ENCODE assay signal across 18 cellular contexts in the genomic region with DNA sequence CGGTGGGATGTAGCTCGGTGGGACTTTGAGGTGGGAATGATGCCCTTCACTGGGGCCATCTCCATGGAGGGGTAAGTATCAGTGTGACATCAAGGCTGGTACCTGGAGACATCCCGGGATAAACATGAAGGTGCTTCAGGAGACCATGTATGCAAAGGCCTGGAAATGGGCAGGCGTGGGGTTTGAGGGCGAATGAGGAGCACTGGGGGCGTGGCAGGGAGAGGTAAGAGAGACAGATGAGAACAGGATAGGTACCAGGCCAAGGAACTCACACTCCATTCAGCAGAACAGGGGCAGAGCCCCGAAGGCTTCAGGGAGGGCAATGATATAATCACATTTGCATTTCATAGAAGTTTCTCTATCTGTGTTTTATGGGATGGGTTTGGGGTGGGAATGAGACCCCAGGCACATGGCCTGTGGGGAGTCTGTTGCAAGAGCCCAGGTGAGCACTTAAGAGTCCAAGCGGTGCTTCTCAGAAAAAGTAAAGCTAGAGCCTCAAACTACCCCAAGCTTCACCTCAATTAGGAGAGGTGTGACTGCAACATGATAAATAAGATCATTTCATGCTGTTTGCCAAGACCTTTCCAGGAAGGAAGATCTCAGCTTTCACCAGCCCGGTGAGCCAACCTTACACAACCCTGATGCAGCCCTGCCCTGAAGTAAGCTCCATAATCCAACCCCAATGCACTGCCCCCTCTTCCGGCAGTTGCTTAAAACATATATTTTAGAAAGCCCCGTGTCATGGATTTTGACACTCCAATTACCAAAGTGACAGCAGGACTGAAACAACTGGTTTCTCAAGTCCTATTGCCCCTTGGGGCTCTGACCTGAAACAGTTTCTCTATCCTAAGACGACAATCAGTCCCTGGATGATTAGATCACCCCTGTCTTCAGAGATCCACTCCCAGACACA. TPM values are rescaled to one million over a fixed set of nuclear protein-coding genes. Genes with fewer than 3 reads are reported as not detected.
A peak's percentile ranks its signal among the peaks of the same experiment; 100 is the strongest.
DNase-seq lines count a peak whose midpoint lies in the region; ATAC-seq and TF ChIP-seq lines count a peak whose summit lies in the region.
"Had no signal": no experiment of that assay in that cellular context is flagged by ENCODE, and none has a peak within 500 bp of the region (broad histone marks: within the 10 kb centered on the region; RNA-seq: fewer than 3 reads in every experiment).

No MANE protein-coding gene starts in this region.

- H3K27ac ChIP-seq in neuronal stem cell (replicated peaks; ENCODE audit: low read length) (no peak overlapping the region), uterus (no peak overlapping the region)
- H3K27ac ChIP-seq: SJCRH30 had no signal

- no peak overlapping the region for H4K91ac ChIP-seq in neuronal stem cell (ENCODE audit: low read depth, low read length, poor library complexity)

- ATAC-seq in GM21528 (IDR thresholded peaks at IDR 0.05; ENCODE audit: low FRiP score, unreplicated experiment), result no peak
- ATAC-seq: activated T-cell treated with anti-CD3 and anti-CD28 coated beads, Interleukin-2, amount 50 U/mL, for 4 hours; left colon had no signal

- H3K18ac ChIP-seq in neuronal stem cell (ENCODE audit: low read length), result no peak overlapping the region

- TF ChIP-seq CTCF in uterus (IDR thresholded peaks at IDR 0.05), result no peak

- no peak overlapping the region for H2AFZ ChIP-seq in neuronal stem cell (ENCODE audit: low read length)

- H3K9ac ChIP-seq in neuronal stem cell (ENCODE audit: low read depth, low read length, poor library complexity), result no peak overlapping the region

- no peak overlapping the region for H3K4ac ChIP-seq in neuronal stem cell (ENCODE audit: low read length)

- no peak overlapping the region for H3K4me2 ChIP-seq in neuronal stem cell (ENCODE audit: insufficient read depth, low read length, poor library complexity, severe bottlenecking)

- H2BK5ac ChIP-seq in neuronal stem cell (ENCODE audit: low read length), result no peak overlapping the region

- H3K9me3 ChIP-seq in neuronal stem cell (replicated peaks in 1 of 2; ENCODE audit: control insufficient read depth in 2 of 2, insufficient read depth in 1 of 2, low read depth in 1 of 2, low read length in 2 of 2) (no peaks in the 10 kb centered on the region), uterus (no peaks in the 10 kb centered on the region)
- H3K9me3 ChIP-seq: MG63, SJCRH30 had no signal

- H3K27me3 ChIP-seq in neuronal stem cell (ENCODE audit: control insufficient read depth in 3 of 3, insufficient read depth in 3 of 3, low read depth in 1 of 3, low read length in 3 of 3) (peaks cover 0 to 26% (median 0%) of the 10 kb centered on the region in 3 experiments), uterus (no peaks in the 10 kb centered on the region)
- H3K27me3 ChIP-seq: MG63, SJCRH30 had no signal

- H4K8ac ChIP-seq in neuronal stem cell (ENCODE audit: low read depth, low read length), result no peak overlapping the region

- no peaks in the 10 kb centered on the region for H3K79me1 ChIP-seq in neuronal stem cell (ENCODE audit: low read depth, low read length)

- DNase-seq in HPDE6-E6E7 (ENCODE audit: extremely low spot score), result peak; percentile 66
- DNase-seq in SKM-1 (lab: John Stamatoyannopoulos, UW; ENCODE audit: unreplicated experiment), result peak; percentile 92
- DNase-seq in neuronal stem cell (ENCODE audit: low spot score), result no peak
- no peak for DNase-seq in uterus
- no peak for DNase-seq in NCI-H524 treated with DMSO at 0.1 percent for 48 hours (lab: John Stamatoyannopoulos, UW)
- DNase-seq: activated CD4-positive, alpha-beta T cell treated with anti-CD3 and anti-CD28 coated beads, Interleukin-2, amount 50 U/mL, for 4 hours; activated T-cell treated with anti-CD3 and anti-CD28 coated beads, Interleukin-2, amount 50 U/mL, for 4 hours; left colon; MG63; NCI-H2107; NCI-H82; SJCRH30; stimulated activated CD4-positive, alpha-beta T cell treated with anti-CD3 and anti-CD28 coated beads, Interleukin-15, amount 100 ng/mL, for 24 hours; substantia nigra had no signal

- no peak overlapping the region for H3K14ac ChIP-seq in neuronal stem cell (ENCODE audit: low read length)

- H3K23ac ChIP-seq in neuronal stem cell (ENCODE audit: low read depth, low read length, poor library complexity), result peak overlapping the region; percentile 21

- H2BK120ac ChIP-seq in neuronal stem cell (ENCODE audit: low read depth, low read length), result no peak overlapping the region

- H3K4me3 ChIP-seq in neuronal stem cell (ENCODE audit: low read length in 2 of 2) (no peak overlapping the region), uterus (no peak overlapping the region)
- H3K4me3 ChIP-seq: MG63, SJCRH30 had no signal

- no peaks in the 10 kb centered on the region for H3K36me3 ChIP-seq in neuronal stem cell (replicated peaks in 1 of 2; ENCODE audit: control insufficient read depth in 2 of 2, insufficient read depth in 2 of 2, low read length in 2 of 2)
- H3K36me3 ChIP-seq in uterus, result no peaks in the 10 kb centered on the region
- H3K36me3 ChIP-seq: MG63, SJCRH30 had no signal

- no CpG with 5 or more reads among the region's 12 CpGs for WGBS in neuronal stem cell (ENCODE audit: extremely low coverage in 2 of 2, insufficient read length in 2 of 2, insufficient replicate concordance in 1 of 2), 2 donors

- no peak overlapping the region for H2BK15ac ChIP-seq in neuronal stem cell (ENCODE audit: low read length)

- TF ChIP-seq POLR2A in uterus (IDR thresholded peaks at IDR 0.05), result no peak

- no peak overlapping the region for H2BK12ac ChIP-seq in neuronal stem cell (ENCODE audit: low read length)

- intact Hi-C loops in uterus (cut with DNase I; ENCODE audit: low total_unique reads), result no loop called here

- H3K4me1 ChIP-seq in neuronal stem cell (ENCODE audit: control insufficient read depth in 2 of 2, insufficient read depth in 1 of 2, low read depth in 1 of 2, low read length in 2 of 2), result no peaks in the 10 kb centered on the region
- no peaks in the 10 kb centered on the region for H3K4me1 ChIP-seq in uterus
- H3K4me1 ChIP-seq: SJCRH30 had no signal

- H2AK5ac ChIP-seq in neuronal stem cell (ENCODE audit: low read depth, low read length), result no peak overlapping the region

RNA-seq across cellular contexts. Expression of a gene that starts 7.4 kb away (rescaled TPM):
- polyA plus RNA-seq in neuronal stem cell (2013, experiment 1 of 2), result not detected
- polyA plus RNA-seq in neuronal stem cell (2013, experiment 2 of 2), result not detected
- 100 to 1,000 TPM in 1 of 4 donors, 10 to 100 TPM in 3; 33.4 to 175 (median 54.0) TPM for total RNA-seq in uterus
- total RNA-seq: endothelial cell of umbilical vein, SJCRH30 had no signal
- polyA plus RNA-seq: endothelial cell of umbilical vein had no signal

RNA-seq across cellular contexts. Expression of a gene that starts 10.4 kb away (rescaled TPM):
- not detected for polyA plus RNA-seq in neuronal stem cell (2013, experiment 1 of 2)
- polyA plus RNA-seq in neuronal stem cell (2013, experiment 2 of 2), result not detected
- 1 to 10 TPM in 2 of 4 donors, not detected in 2; 2.6 to 3.2 TPM for total RNA-seq in uterus
- total RNA-seq: activated T-cell treated with anti-CD3 and anti-CD28 coated beads, Interleukin-2, amount 50 U/mL, for 4 hours; endothelial cell of umbilical vein; progenitor cell of endocrine pancreas; SJCRH30 had no signal
- polyA plus RNA-seq: endothelial cell of umbilical vein had no signal

RNA-seq across cellular contexts. Expression of a gene that starts 16.4 kb away (rescaled TPM):
- not detected for polyA plus RNA-seq in neuronal stem cell (2013, experiment 1 of 2)
- polyA plus RNA-seq in neuronal stem cell (2013, experiment 2 of 2), result not detected
- total RNA-seq in uterus, result not detected
- total RNA-seq: activated T-cell treated with anti-CD3 and anti-CD28 coated beads, Interleukin-2, amount 50 U/mL, for 4 hours; cerebellum; endothelial cell of umbilical vein; left colon; progenitor cell of endocrine pancreas; SJCRH30 had no signal
- polyA plus RNA-seq: endothelial cell of umbilical vein had no signal

RNA-seq across cellular contexts. Expression of a gene that starts 25.9 kb away (rescaled TPM):
- not detected for polyA plus RNA-seq in neuronal stem cell (2013, experiment 1 of 2)
- polyA plus RNA-seq in neuronal stem cell (2013, experiment 2 of 2), result not detected
- 10 to 100 TPM in 2 of 4 donors, 1 to 10 TPM in 1, not detected in 1; 5.4 to 25.2 (median 24.7) TPM for total RNA-seq in uterus
- total RNA-seq: activated T-cell treated with anti-CD3 and anti-CD28 coated beads, Interleukin-2, amount 50 U/mL, for 4 hours; endothelial cell of umbilical vein; progenitor cell of endocrine pancreas; SJCRH30 had no signal
- polyA plus RNA-seq: endothelial cell of umbilical vein had no signal

RNA-seq across cellular contexts. Expression of a gene that starts 51.3 kb away (rescaled TPM):
- polyA plus RNA-seq in neuronal stem cell (2013, experiment 1 of 2), result not detected
- not detected for polyA plus RNA-seq in neuronal stem cell (2013, experiment 2 of 2)
- not detected for total RNA-seq in uterus
- total RNA-seq: activated T-cell treated with anti-CD3 and anti-CD28 coated beads, Interleukin-2, amount 50 U/mL, for 4 hours; cerebellum; endothelial cell of umbilical vein; left colon; progenitor cell of endocrine pancreas; SJCRH30 had no signal
- polyA plus RNA-seq: endothelial cell of umbilical vein had no signal

Comparison
In these comparisons a context has a peak if more than half of its experiments do, and no peak if none do; other contexts are left out.
1. DNase-seq: peak in HPDE6-E6E7 (single experiment) and SKM-1 (single experiment); none in neuronal stem cell (single experiment), uterus (0 of 2) and NCI-H524 treated with DMSO at 0.1 percent for 48 hours (single experiment).